18 cellular contexts compared by ENCODE assay signal in genomic region chr4:146465628-146466027, GRCh38. TPM values are rescaled to one million over a fixed set of nuclear protein-coding genes. Genes with fewer than 3 reads are reported as not detected.
A peak's percentile ranks its signal among the peaks of the same experiment; 100 is the strongest.
DNase-seq lines count a peak whose midpoint lies in the region; ATAC-seq lines count a peak whose summit lies in the region.
"Had no signal": no experiment of that assay in that cellular context is flagged by ENCODE, and none has a peak within 500 bp of the region (broad histone marks: within the 10 kb centered on the region; RNA-seq: fewer than 3 reads in every experiment).

No MANE protein-coding gene starts in this region.

- no peak for DNase-seq in activated T-cell treated with anti-CD3 and anti-CD28 coated beads, Interleukin-2, amount 50 U/mL, for 72 hours
- DNase-seq in activated T-cell treated with anti-CD3 and anti-CD28 coated beads for 4 hours = no peak
- no peak for DNase-seq in SK-N-MC (ENCODE audit: low read depth, low spot score)
- no peak for DNase-seq in neuronal stem cell (ENCODE audit: low spot score)
- no peak for DNase-seq in caudate nucleus (lab: John Stamatoyannopoulos, UW)
- no peak for DNase-seq in NCI-H1694 treated with DMSO at 0.1 percent for 48 hours (lab: John Stamatoyannopoulos, UW)
- DNase-seq: CD4-positive, alpha-beta memory T cell; DMS79; GDM1; NCI-H1417 treated with DMSO at 0.1 percent for 48 hours; NCI-H2029 treated with DMSO at 0.1 percent for 48 hours; NCI-H510A; SHP77 had no signal

- H3K27ac Mint-ChIP-seq in activated T-cell treated with anti-CD3 and anti-CD28 coated beads, Interleukin-2, amount 50 U/mL, for 72 hours = peak overlapping the region; percentile 60
- H3K27ac Mint-ChIP-seq: B cell, GM23338, IgD-negative memory B cell had no signal

- peak; percentile 45 to 51 for ATAC-seq in activated T-cell treated with anti-CD3 and anti-CD28 coated beads, Interleukin-2, amount 50 U/mL, for 72 hours (replicated peaks in 1 of 2)
- peak; percentile 49 for ATAC-seq in GM19395 (IDR thresholded peaks at IDR 0.05; ENCODE audit: unreplicated experiment)
- ATAC-seq in HG03108 (IDR thresholded peaks at IDR 0.05; ENCODE audit: unreplicated experiment) = no peak
- ATAC-seq: GM23338 had no signal

- peaks cover 0 to 7% of the 10 kb centered on the region in 2 donors for H3K4me1 ChIP-seq in neuronal stem cell (ENCODE audit: control insufficient read depth in 2 of 2, insufficient read depth in 1 of 2, low read depth in 1 of 2, low read length in 2 of 2)

- H3K4me3 ChIP-seq in SK-N-MC (peak overlapping the region; percentile 38), neuronal stem cell (ENCODE audit: low read length in 2 of 2) (no peak overlapping the region)
- H3K4me3 ChIP-seq: GM23338 had no signal

- no peak overlapping the region for H2BK120ac ChIP-seq in neuronal stem cell (ENCODE audit: low read depth, low read length)

- H3K4me2 ChIP-seq in neuronal stem cell (ENCODE audit: insufficient read depth, low read length, poor library complexity, severe bottlenecking) = no peak overlapping the region
- H3K4me2 ChIP-seq: GM23338 had no signal

- H3K9ac ChIP-seq in SK-N-MC (ENCODE audit: insufficient read length) = peak overlapping the region; percentile 3
- no peak overlapping the region for H3K9ac ChIP-seq in neuronal stem cell (ENCODE audit: low read depth, low read length, poor library complexity)

- H3K27ac ChIP-seq in SK-N-MC (peak overlapping the region; percentile 93), neuronal stem cell (replicated peaks; ENCODE audit: low read length) (no peak overlapping the region), caudate nucleus (ENCODE audit: low read depth, low read length) (no peak overlapping the region)

- H3K4me1 Mint-ChIP-seq in activated T-cell treated with anti-CD3 and anti-CD28 coated beads, Interleukin-2, amount 50 U/mL, for 72 hours (ENCODE audit: low read depth) = peaks cover 26% of the 10 kb centered on the region
- H3K4me1 Mint-ChIP-seq: B cell, IgD-negative memory B cell had no signal

- H3K36me3 Mint-ChIP-seq in activated T-cell treated with anti-CD3 and anti-CD28 coated beads, Interleukin-2, amount 50 U/mL, for 72 hours (ENCODE audit: insufficient read depth in 2 of 2) = no peaks in the 10 kb centered on the region

- H3K18ac ChIP-seq in neuronal stem cell (ENCODE audit: low read length) = no peak overlapping the region

- no peaks in the 10 kb centered on the region for H3K27me3 ChIP-seq in neuronal stem cell (ENCODE audit: control insufficient read depth in 3 of 3, insufficient read depth in 3 of 3, low read depth in 1 of 3, low read length in 3 of 3)

- no peaks in the 10 kb centered on the region for H3K79me1 ChIP-seq in neuronal stem cell (ENCODE audit: low read depth, low read length)

- H3K27me3 Mint-ChIP-seq in activated T-cell treated with anti-CD3 and anti-CD28 coated beads, Interleukin-2, amount 50 U/mL, for 72 hours (ENCODE audit: low read depth) = no peaks in the 10 kb centered on the region
- H3K27me3 Mint-ChIP-seq: B cell; CD4-positive, alpha-beta memory T cell; IgD-negative memory B cell had no signal

- no peak overlapping the region for H2BK15ac ChIP-seq in neuronal stem cell (ENCODE audit: low read length)

- H2AFZ ChIP-seq in neuronal stem cell (ENCODE audit: low read length) = peak overlapping the region; percentile 11
- H2AFZ ChIP-seq: GM23338 had no signal

- no peak overlapping the region for H2AK5ac ChIP-seq in neuronal stem cell (ENCODE audit: low read depth, low read length)

- no peak overlapping the region for H3K4ac ChIP-seq in neuronal stem cell (ENCODE audit: low read length)

- no peak overlapping the region for H2BK5ac ChIP-seq in neuronal stem cell (ENCODE audit: low read length)

- H3K14ac ChIP-seq in neuronal stem cell (ENCODE audit: low read length) = no peak overlapping the region

- H4K91ac ChIP-seq in neuronal stem cell (ENCODE audit: low read depth, low read length, poor library complexity) = no peak overlapping the region

- H3K9me3 ChIP-seq in SK-N-MC (ENCODE audit: low read depth, low read length) = no peaks in the 10 kb centered on the region
- no peaks in the 10 kb centered on the region for H3K9me3 ChIP-seq in neuronal stem cell (replicated peaks in 1 of 2; ENCODE audit: control insufficient read depth in 2 of 2, insufficient read depth in 1 of 2, low read depth in 1 of 2, low read length in 2 of 2)

- no peak overlapping the region for H2BK12ac ChIP-seq in neuronal stem cell (ENCODE audit: low read length)

- H3K9me3 Mint-ChIP-seq in activated T-cell treated with anti-CD3 and anti-CD28 coated beads, Interleukin-2, amount 50 U/mL, for 72 hours = no peaks in the 10 kb centered on the region
- H3K9me3 Mint-ChIP-seq: CD4-positive, alpha-beta memory T cell; GM23338; IgD-negative memory B cell had no signal

- no peak overlapping the region for H3K23ac ChIP-seq in neuronal stem cell (ENCODE audit: low read depth, low read length, poor library complexity)

- no CpG with 5 or more reads among the region's 1 CpG for WGBS in neuronal stem cell (ENCODE audit: extremely low coverage in 2 of 2, insufficient read length in 2 of 2, insufficient replicate concordance in 1 of 2), 2 donors

- H4K8ac ChIP-seq in neuronal stem cell (ENCODE audit: low read depth, low read length) = no peak overlapping the region

- no peak overlapping the region for H3K4me3 Mint-ChIP-seq in activated T-cell treated with anti-CD3 and anti-CD28 coated beads, Interleukin-2, amount 50 U/mL, for 72 hours
- H3K4me3 Mint-ChIP-seq: B cell; CD4-positive, alpha-beta memory T cell; GM23338; IgD-negative memory B cell had no signal

- peaks cover 3% of the 10 kb centered on the region; the same call in 1 of the 2 replicates for H3K36me3 ChIP-seq in SK-N-MC (ENCODE audit: insufficient read depth, low read length)
- no peaks in the 10 kb centered on the region for H3K36me3 ChIP-seq in neuronal stem cell (replicated peaks in 1 of 2; ENCODE audit: control insufficient read depth in 2 of 2, insufficient read depth in 2 of 2, low read length in 2 of 2)

RNA-seq across cellular contexts. Expression of gene SLC10A7, which starts 56.1 kb away (rescaled TPM):
- total RNA-seq in activated T-cell treated with anti-CD3 and anti-CD28 coated beads, Interleukin-2, amount 50 U/mL, for 72 hours = 10 to 100 TPM; 28.3 to 31.9 TPM
- 4.9 TPM for polyA plus RNA-seq in neuronal stem cell (2013, experiment 1 of 2)
- polyA plus RNA-seq in neuronal stem cell (2013, experiment 2 of 2) = 4.6 TPM
